In genomic region chr6:70507166-70507565, GRCh38 we compare ENCODE assay signal across 1 cellular context.
TF ChIP-seq lines count a peak whose summit lies in the region.

No MANE protein-coding gene starts in this region.

TF ChIP-seq in endothelial cell of umbilical vein, 7 proteins besides CTCF, POLR2A, EP300 and RAD21:
- no peak for TF ChIP-seq MAX (IDR thresholded peaks at IDR 0.05; ENCODE audit: insufficient read depth, insufficient read length)
- TF ChIP-seq POLR2AphosphoS5 (IDR thresholded peaks at IDR 0.05; ENCODE audit: insufficient read depth, low read depth, low read length), result no peak
- no peak for TF ChIP-seq MYC (IDR thresholded peaks at IDR 0.05; ENCODE audit: low read depth, low read length)
- TF ChIP-seq FOS (IDR thresholded peaks at IDR 0.05; ENCODE audit: borderline replicate concordance, insufficient read depth, low read length), result no peak
- TF ChIP-seq GATA2 (IDR thresholded peaks at IDR 0.05; ENCODE audit: insufficient read depth, insufficient read length, low read depth, low read length), result no peak
- TF ChIP-seq JUN (IDR thresholded peaks at IDR 0.05; ENCODE audit: borderline replicate concordance, insufficient read depth, insufficient read length, low read depth), result no peak
- TF ChIP-seq EZH2 (IDR thresholded peaks at IDR 0.05; ENCODE audit: borderline replicate concordance, low read depth, low read length, severe bottlenecking), result no peak
